22 cellular contexts compared by ENCODE assay signal in the genomic region with DNA sequence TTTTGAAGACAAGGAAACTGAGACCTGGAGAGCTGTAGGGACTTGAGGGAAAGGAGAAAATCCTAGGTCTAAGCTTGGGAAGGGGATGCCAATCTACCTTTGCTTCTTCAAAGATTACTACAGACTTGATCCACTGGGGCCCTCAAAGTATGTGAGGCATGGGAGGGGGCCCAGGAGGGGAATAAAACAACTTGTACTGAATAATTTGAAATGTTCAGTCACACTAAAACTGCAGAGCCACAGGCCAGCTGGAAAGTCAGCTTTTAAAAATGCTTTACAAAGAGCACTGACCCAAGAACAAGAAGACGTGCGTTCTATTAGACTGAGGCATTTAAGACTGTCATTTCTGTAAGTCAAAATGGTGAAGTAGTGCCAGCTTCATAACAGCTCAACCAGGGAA. TPM values are rescaled to one million over a fixed set of nuclear protein-coding genes. Genes with fewer than 3 reads are reported as not detected.
DNase-seq lines count a peak whose midpoint lies in the region; ATAC-seq and TF ChIP-seq lines count a peak whose summit lies in the region.
"Had no signal": no experiment of that assay in that cellular context is flagged by ENCODE, and none has a peak within 500 bp of the region (broad histone marks: within the 10 kb centered on the region; RNA-seq: fewer than 3 reads in every experiment).

No MANE protein-coding gene starts in this region.

- intact Hi-C loops in left ventricle myocardium inferior (cut with micrococcal nuclease) (no loop called here), left cardiac atrium (cut with DNase I) (no loop called here), esophagus muscularis mucosa (cut with DNase I) (no loop called here), aorta (cut with DNase I) (no loop called here)
- intact Hi-C loops in CD8-positive, alpha-beta T cell (cut with DNase I, micrococcal nuclease): loop anchor here in 1 of 2 experiments (5.0 kb wide), 1 partner anchor 48 kb away; no protein-coding TSS in a partner anchor

- H3K4me3 ChIP-seq in left ventricle myocardium inferior: no peak overlapping the region
- H3K4me3 ChIP-seq in esophagus muscularis mucosa: peak overlapping the region in 1 of 4 donors; percentile 15
- no peak overlapping the region for H3K4me3 ChIP-seq in smooth muscle cell
- no peak overlapping the region for H3K4me3 ChIP-seq in aorta (ENCODE audit: low read length in 2 of 2)
- no peak overlapping the region for H3K4me3 ChIP-seq in neural progenitor cell
- no peak overlapping the region for H3K4me3 ChIP-seq in CD8-positive, alpha-beta T cell (ENCODE audit: low read depth, low read length)
- H3K4me3 ChIP-seq: GM23338, HAP-1, K562, MG63 had no signal

- H3K27me3 ChIP-seq in left ventricle myocardium inferior (ENCODE audit: low read depth) (no peaks in the 10 kb centered on the region), esophagus muscularis mucosa (no peaks in the 10 kb centered on the region), smooth muscle cell (ENCODE audit: low read depth) (no peaks in the 10 kb centered on the region), aorta (ENCODE audit: control insufficient read depth in 1 of 2, insufficient read depth in 2 of 2, low read length in 1 of 2) (no peaks in the 10 kb centered on the region), neural progenitor cell (no peaks in the 10 kb centered on the region)
- peaks cover 4% of the 10 kb centered on the region for H3K27me3 ChIP-seq in CD8-positive, alpha-beta T cell (ENCODE audit: insufficient read depth, low read length)
- H3K27me3 ChIP-seq: MG63 had no signal

- H3K27me3 Mint-ChIP-seq in neural progenitor cell (ENCODE audit: insufficient read depth, low read depth): no peaks in the 10 kb centered on the region
- peaks cover 3% of the 10 kb centered on the region for H3K27me3 Mint-ChIP-seq in CD8-positive, alpha-beta T cell (ENCODE audit: low read depth)

- H2AFZ ChIP-seq in smooth muscle cell (ENCODE audit: low read depth) (peak overlapping the region; percentile 45), neural progenitor cell (replicated peaks) (no peak overlapping the region)
- H2AFZ ChIP-seq: GM23338 had no signal

- H3K4me1 ChIP-seq in left ventricle myocardium inferior (peaks cover 76% of the 10 kb centered on the region), esophagus muscularis mucosa (peaks cover 29 to 95% (median 90%) of the 10 kb centered on the region in 4 donors), smooth muscle cell (ENCODE audit: low read depth) (no peaks in the 10 kb centered on the region), aorta (ENCODE audit: control insufficient read depth in 1 of 2, insufficient read depth in 2 of 2, low read length in 2 of 2) (peaks cover 2 to 21% of the 10 kb centered on the region in 2 donors), neural progenitor cell (no peaks in the 10 kb centered on the region)
- no peaks in the 10 kb centered on the region for H3K4me1 ChIP-seq in CD8-positive, alpha-beta T cell (ENCODE audit: insufficient read depth, low read length)
- H3K4me1 ChIP-seq: HAP-1 had no signal

- no peaks in the 10 kb centered on the region for H3K9me3 Mint-ChIP-seq in neural progenitor cell
- H3K9me3 Mint-ChIP-seq in CD8-positive, alpha-beta T cell: no peaks in the 10 kb centered on the region
- H3K9me3 Mint-ChIP-seq: GM23338 had no signal

- H3F3A ChIP-seq in smooth muscle cell (ENCODE audit: low read depth): no peaks in the 10 kb centered on the region
- H3F3A ChIP-seq in neural progenitor cell (ENCODE audit: low read depth): no peaks in the 10 kb centered on the region

- H3K27ac Mint-ChIP-seq in neural progenitor cell: no peak overlapping the region
- no peak overlapping the region for H3K27ac Mint-ChIP-seq in CD8-positive, alpha-beta T cell
- H3K27ac Mint-ChIP-seq: CD14-positive monocyte, GM23338 had no signal

- no peaks in the 10 kb centered on the region for H3K36me3 ChIP-seq in left ventricle myocardium inferior
- H3K36me3 ChIP-seq in esophagus muscularis mucosa: no peaks in the 10 kb centered on the region
- H3K36me3 ChIP-seq in smooth muscle cell (ENCODE audit: low read depth): no peaks in the 10 kb centered on the region
- no peaks in the 10 kb centered on the region for H3K36me3 ChIP-seq in aorta (ENCODE audit: control insufficient read depth in 1 of 2, insufficient read depth in 2 of 2, low read length in 1 of 2)
- H3K36me3 ChIP-seq in neural progenitor cell: no peaks in the 10 kb centered on the region
- no peaks in the 10 kb centered on the region for H3K36me3 ChIP-seq in CD8-positive, alpha-beta T cell (ENCODE audit: insufficient read depth, low read length)
- H3K36me3 ChIP-seq: HAP-1, MG63 had no signal

- H4K20me1 ChIP-seq in smooth muscle cell (ENCODE audit: low read depth) (no peaks in the 10 kb centered on the region), neural progenitor cell (ENCODE audit: low read depth) (no peaks in the 10 kb centered on the region)

- no peaks in the 10 kb centered on the region for H3K36me3 Mint-ChIP-seq in neural progenitor cell
- H3K36me3 Mint-ChIP-seq in CD8-positive, alpha-beta T cell: no peaks in the 10 kb centered on the region
- H3K36me3 Mint-ChIP-seq: CD14-positive monocyte had no signal

- H3K9me3 ChIP-seq in left ventricle myocardium inferior (replicated peaks) (no peaks in the 10 kb centered on the region), esophagus muscularis mucosa (no peaks in the 10 kb centered on the region), smooth muscle cell (replicated peaks; ENCODE audit: low read depth) (no peaks in the 10 kb centered on the region), aorta (ENCODE audit: control insufficient read depth, low read length) (no peaks in the 10 kb centered on the region), neural progenitor cell (ENCODE audit: low read depth) (no peaks in the 10 kb centered on the region)
- H3K9me3 ChIP-seq in CD8-positive, alpha-beta T cell (ENCODE audit: low read length): no peaks in the 10 kb centered on the region
- H3K9me3 ChIP-seq: HAP-1, MG63 had no signal

- H3K4me1 Mint-ChIP-seq in neural progenitor cell: no peaks in the 10 kb centered on the region
- no peaks in the 10 kb centered on the region for H3K4me1 Mint-ChIP-seq in CD8-positive, alpha-beta T cell (ENCODE audit: low read depth)
- H3K4me1 Mint-ChIP-seq: CD14-positive monocyte had no signal

- H3K4me2 ChIP-seq in smooth muscle cell (no peak overlapping the region), neural progenitor cell (no peak overlapping the region)
- H3K4me2 ChIP-seq: GM23338 had no signal

- no peak for TF ChIP-seq EP300 in esophagus muscularis mucosa (IDR thresholded peaks at IDR 0.05)

- no peak overlapping the region for H3K4me3 Mint-ChIP-seq in neural progenitor cell
- no peak overlapping the region for H3K4me3 Mint-ChIP-seq in CD8-positive, alpha-beta T cell
- H3K4me3 Mint-ChIP-seq: CD14-positive monocyte, GM23338 had no signal

- TF ChIP-seq CTCF in left ventricle myocardium inferior (IDR thresholded peaks at IDR 0.05; ENCODE audit: borderline replicate concordance) (no peak), esophagus muscularis mucosa (IDR thresholded peaks at IDR 0.05) (no peak), smooth muscle cell (IDR thresholded peaks at IDR 0.05; ENCODE audit: borderline replicate concordance, insufficient read depth, poor library complexity, severe bottlenecking) (no peak), neural progenitor cell (IDR thresholded peaks at IDR 0.05) (no peak)
- no peak for TF ChIP-seq CTCF in CD8-positive, alpha-beta T cell (IDR thresholded peaks at IDR 0.05)

- POLR2A ChIA-PET in CD8-positive, alpha-beta T cell (lab: Charles Lee): interaction anchor here (0.6 kb wide), 1 partner anchor 44 kb away, joined by 3 read pairs; no protein-coding TSS in a partner anchor

- ATAC-seq in left cardiac atrium (no peak), aorta (ENCODE audit: low FRiP score) (peak; percentile 41)
- ATAC-seq in CD8-positive, alpha-beta T cell: no peak
- ATAC-seq: GM23338, HepG2, K562 had no signal

- WGBS in esophagus muscularis mucosa: 35% methylated on average over 2 of the region's 2 CpGs
- 75% methylated on average over 2 of the region's 2 CpGs for WGBS in smooth muscle cell (ENCODE audit: low lambda C conversion rate)
- WGBS in aorta, 2 donors: 4 to 6% methylated on average over 2 of the region's 2 CpGs

- TF ChIP-seq POLR2A in esophagus muscularis mucosa (IDR thresholded peaks at IDR 0.05; ENCODE audit: low read depth): no peak

- CTCF ChIA-PET in CD8-positive, alpha-beta T cell (lab: Charles Lee): no interaction called here

- DNase-seq in left ventricle myocardium inferior (no peak), left cardiac atrium (no peak), esophagus muscularis mucosa (ENCODE audit: extremely low spot score) (no peak), smooth muscle cell (lab: John Stamatoyannopoulos, UW; ENCODE audit: unreplicated experiment) (no peak), aorta (no peak), neural progenitor cell (ENCODE audit: low spot score) (no peak), AML-193 (lab: John Stamatoyannopoulos, UW) (no peak)
- no peak for DNase-seq in CD8-positive, alpha-beta T cell
- DNase-seq: GDM1, MG63, NCI-H187, NCI-H446 treated with DMSO at 0.1 percent for 48 hours, NCI-H526 treated with DMSO at 0.1 percent for 48 hours, SIG-M5 had no signal

- H3K9ac ChIP-seq in smooth muscle cell (ENCODE audit: low read depth) (no peak overlapping the region), neural progenitor cell (no peak overlapping the region)

- peak overlapping the region; percentile 47 for H3K27ac ChIP-seq in left ventricle myocardium inferior (replicated peaks)
- peak overlapping the region; percentile 4 to 59 (median 30) for H3K27ac ChIP-seq in esophagus muscularis mucosa (replicated peaks in 1 of 4)
- no peak overlapping the region for H3K27ac ChIP-seq in smooth muscle cell (ENCODE audit: low read depth)
- peak overlapping the region; percentile 38 to 82 for H3K27ac ChIP-seq in aorta (ENCODE audit: low read depth in 1 of 2, low read length in 2 of 2)
- H3K27ac ChIP-seq in neural progenitor cell: no peak overlapping the region
- H3K27ac ChIP-seq in CD8-positive, alpha-beta T cell (ENCODE audit: low read depth, low read length): no peak overlapping the region
- H3K27ac ChIP-seq: 22Rv1, HL-60, RWPE1 had no signal

- H3K79me2 ChIP-seq in smooth muscle cell (ENCODE audit: low read depth) (no peaks in the 10 kb centered on the region), neural progenitor cell (ENCODE audit: low read depth) (no peaks in the 10 kb centered on the region)

RNA-seq across cellular contexts. Expression of a gene that starts 13.6 kb away (rescaled TPM):
- 27.1 TPM for total RNA-seq in left ventricle myocardium inferior
- total RNA-seq in left cardiac atrium: 10 to 100 TPM; 44.3 to 50.1 TPM
- total RNA-seq in esophagus muscularis mucosa: 100 to 1,000 TPM in 2 of 4 donors, 10 to 100 TPM in 2; 63.1 to 178 (median 104) TPM
- 14.4 and 18.8 TPM in 2 replicates for total RNA-seq in smooth muscle cell
- 3.8 and 6.7 TPM in 2 replicates for polyA plus RNA-seq in smooth muscle cell
- 100 to 1,000 TPM in 1 of 2 donors, 10 to 100 TPM in 1; 68.2 to 138 TPM for total RNA-seq in aorta
- 100 to 1,000 TPM in 1 of 2 donors, 10 to 100 TPM in 1; 53.0 to 178 TPM for polyA plus RNA-seq in aorta
- total RNA-seq in neural progenitor cell (ENCODE audit: low replicate concordance): not detected in 2 replicates
- not detected for total RNA-seq in CD8-positive, alpha-beta T cell
- total RNA-seq: GM23338, HepG2, K562 had no signal
- polyA plus RNA-seq: CD14-positive monocyte, GM23338, K562 had no signal

Comparison
In these comparisons a context has a peak if more than half of its experiments do, and no peak if none do; other contexts are left out.
1. H3K27ac ChIP-seq: peak in left ventricle myocardium inferior (single experiment), esophagus muscularis mucosa (4 of 4) and aorta (2 of 2); none in smooth muscle cell (single experiment), neural progenitor cell (single experiment) and CD8-positive, alpha-beta T cell (single experiment).
2. RNA of a gene that starts 13.6 kb away (total RNA-seq): 68.2 to 138 TPM in aorta, 63.1 to 178 TPM in esophagus muscularis mucosa, 44.3 to 50.1 TPM in left cardiac atrium, 27.1 TPM in left ventricle myocardium inferior (single experiment) and 14.4 to 18.8 TPM in smooth muscle cell; not detected in neural progenitor cell and not detected in CD8-positive, alpha-beta T cell; every median in the first group is over 10 times any median in the second.